ENCODE assay signal across 8 cellular contexts in genomic region chr10:94361161-94361794, GRCh38.
DNase-seq lines count a peak whose midpoint lies in the region; ATAC-seq and TF ChIP-seq lines count a peak whose summit lies in the region.

No MANE protein-coding gene starts in this region.

- no peak for TF ChIP-seq CTCF in VCaP (conservative IDR thresholded peaks at IDR 0.05)

- H3K27ac ChIP-seq in VCaP, result peak overlapping the region; percentile 75; the same call in 1 of the 2 replicates

- peak in 4 of 6 experiments; percentile 2 to 26 (median 9) for DNase-seq in stimulated activated naive CD4-positive, alpha-beta T cell (lab: John Stamatoyannopoulos, UW)
- DNase-seq in stimulated activated naive CD4-positive, alpha-beta T cell treated with Interleukin-2 at 50 U/mL for 16 hours (lab: John Stamatoyannopoulos, UW), result no peak
- DNase-seq in hepatic stellate cell (ENCODE audit: low spot score) (peak; percentile 7), NCI-H82 (lab: John Stamatoyannopoulos, UW) (no peak)

- ATAC-seq in GM19395 (IDR thresholded peaks at IDR 0.05; ENCODE audit: unreplicated experiment) (no peak), HG03095 (IDR thresholded peaks at IDR 0.05; ENCODE audit: unreplicated experiment) (no peak), HG02588 (IDR thresholded peaks at IDR 0.05; ENCODE audit: unreplicated experiment) (no peak)

Comparison
In these comparisons a context has a peak if more than half of its experiments do, and no peak if none do; other contexts are left out.
1. DNase-seq: peak in stimulated activated naive CD4-positive, alpha-beta T cell (4 of 6) and hepatic stellate cell (single experiment); none in stimulated activated naive CD4-positive, alpha-beta T cell treated with Interleukin-2 at 50 U/mL for 16 hours (single experiment) and NCI-H82 (single experiment).